Comparison of ENCODE assay signal across 1 cellular context in genomic region chr6:87747646-87748045, GRCh38.
TF ChIP-seq lines count a peak whose summit lies in the region.

No MANE protein-coding gene starts in this region.

TF ChIP-seq in K562, 482 proteins besides CTCF, POLR2A, EP300 and RAD21 (continued from another document):
- no peak for TF ChIP-seq CTCFL (IDR thresholded peaks at IDR 0.05; ENCODE audit: borderline replicate concordance, insufficient read depth, low read depth, low read length, poor library complexity, severe bottlenecking)
- TF ChIP-seq ZC3H8 (IDR thresholded peaks at IDR 0.05) = no peak
- TF ChIP-seq, protein P1, sequence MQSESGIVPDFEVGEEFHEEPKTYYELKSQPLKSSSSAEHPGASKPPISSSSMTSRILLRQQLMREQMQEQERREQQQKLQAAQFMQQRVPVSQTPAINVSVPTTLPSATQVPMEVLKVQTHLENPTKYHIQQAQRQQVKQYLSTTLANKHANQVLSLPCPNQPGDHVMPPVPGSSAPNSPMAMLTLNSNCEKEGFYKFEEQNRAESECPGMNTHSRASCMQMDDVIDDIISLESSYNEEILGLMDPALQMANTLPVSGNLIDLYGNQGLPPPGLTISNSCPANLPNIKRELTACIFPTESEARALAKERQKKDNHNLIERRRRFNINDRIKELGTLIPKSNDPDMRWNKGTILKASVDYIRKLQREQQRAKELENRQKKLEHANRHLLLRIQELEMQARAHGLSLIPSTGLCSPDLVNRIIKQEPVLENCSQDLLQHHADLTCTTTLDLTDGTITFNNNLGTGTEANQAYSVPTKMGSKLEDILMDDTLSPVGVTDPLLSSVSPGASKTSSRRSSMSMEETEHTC (IDR thresholded peaks at IDR 0.05) = no peak
- TF ChIP-seq CREB1 (IDR thresholded peaks at IDR 0.05) = no peak
- TF ChIP-seq CREB1 (CRISPR knock-in tag; IDR thresholded peaks at IDR 0.05) = no peak
- TF ChIP-seq RBM34 (IDR thresholded peaks at IDR 0.05; ENCODE audit: borderline replicate concordance, insufficient read depth, low read length) = no peak
- peak; percentile 44; the same call in 1 of the 2 replicates for TF ChIP-seq FOSL1 (tag; conservative IDR thresholded peaks at IDR 0.05)
